21 cellular contexts compared by ENCODE assay signal in genomic region chr17:66930933-66931332, GRCh38. TPM values are rescaled to one million over a fixed set of nuclear protein-coding genes. Genes with fewer than 3 reads are reported as not detected.
DNase-seq lines count a peak whose midpoint lies in the region; ATAC-seq and TF ChIP-seq lines count a peak whose summit lies in the region.
"Had no signal": no experiment of that assay in that cellular context is flagged by ENCODE, and none has a peak within 500 bp of the region (broad histone marks: within the 10 kb centered on the region; RNA-seq: fewer than 3 reads in every experiment).

No MANE protein-coding gene starts in this region.

- H3K4me1 Mint-ChIP-seq in MCF 10A (ENCODE audit: insufficient read depth, unreplicated experiment) = no peaks in the 10 kb centered on the region
- no peaks in the 10 kb centered on the region for H3K4me1 Mint-ChIP-seq in stimulated activated memory B cell treated with anti-CD40 and anti-IgM and Interleukin-4, amounts not matched to agents 10 μg/mL and 1 μg/mL and 100 μg/mL, for 72 hours
- H3K4me1 Mint-ChIP-seq in CD8-positive, alpha-beta T cell (ENCODE audit: low read depth) = no peaks in the 10 kb centered on the region

- no peaks in the 10 kb centered on the region for H3K4me1 ChIP-seq in Panc1 (ENCODE audit: control insufficient read depth, insufficient read depth, low read length)
- H3K4me1 ChIP-seq in CD8-positive, alpha-beta T cell (ENCODE audit: insufficient read depth, low read length) = no peaks in the 10 kb centered on the region
- H3K4me1 ChIP-seq: breast epithelium, tibial nerve had no signal

- CTCF ChIA-PET in MCF 10A (lab: Yijun Ruan, JAX) (interaction anchor here (1.3 kb wide), 1 partner anchor 16 kb away, joined by 3 read pairs; no protein-coding TSS in a partner anchor), Panc1 (lab: Charles Lee) (no interaction called here)
- CTCF ChIA-PET in CD8-positive, alpha-beta T cell (lab: Charles Lee) = no interaction called here

- H3K4me3 ChIP-seq in Panc1 (ENCODE audit: low read depth in 2 of 2, low read length in 2 of 2) = no peak overlapping the region
- H3K4me3 ChIP-seq in CD8-positive, alpha-beta T cell (ENCODE audit: low read depth, low read length) = no peak overlapping the region
- H3K4me3 ChIP-seq: breast epithelium, tibial nerve had no signal

- H3K4me3 Mint-ChIP-seq in MCF 10A (ENCODE audit: unreplicated experiment) = no peak overlapping the region
- H3K4me3 Mint-ChIP-seq in stimulated activated memory B cell treated with anti-CD40 and anti-IgM and Interleukin-4, amounts not matched to agents 10 μg/mL and 1 μg/mL and 100 μg/mL, for 72 hours = no peak overlapping the region
- H3K4me3 Mint-ChIP-seq in CD8-positive, alpha-beta T cell = no peak overlapping the region
- H3K4me3 Mint-ChIP-seq: CD4-positive, alpha-beta memory T cell had no signal

- no peak overlapping the region for H3K27ac ChIP-seq in Panc1 (ENCODE audit: low read length)
- no peak overlapping the region for H3K27ac ChIP-seq in CD8-positive, alpha-beta T cell (ENCODE audit: low read depth, low read length)
- H3K27ac ChIP-seq: breast epithelium, tibial nerve had no signal

- ATAC-seq in Panc1 (peak; percentile 71; the same call in 1 of the 2 replicates), esophagus mucosa (peak; percentile 71)
- peak; percentile 12 for ATAC-seq in stimulated activated memory B cell treated with anti-CD40 and anti-IgM and Interleukin-4, amounts not matched to agents 10 μg/mL and 1 μg/mL and 100 μg/mL, for 72 hours
- ATAC-seq in CD8-positive, alpha-beta T cell = no peak

- POLR2A ChIA-PET in MCF 10A (lab: Yijun Ruan, JAX) (interaction anchor here (0.6 kb wide), 1 partner anchor 15 kb away, joined by 3 read pairs; no protein-coding TSS in a partner anchor), Panc1 (lab: Charles Lee) (no interaction called here)
- POLR2A ChIA-PET in CD8-positive, alpha-beta T cell (lab: Charles Lee) = no interaction called here

- peaks cover 40% of the 10 kb centered on the region for H3K27me3 Mint-ChIP-seq in MCF 10A (ENCODE audit: insufficient read depth, unreplicated experiment)
- H3K27me3 Mint-ChIP-seq in stimulated activated memory B cell treated with anti-CD40 and anti-IgM and Interleukin-4, amounts not matched to agents 10 μg/mL and 1 μg/mL and 100 μg/mL, for 72 hours = peaks cover 10% of the 10 kb centered on the region
- H3K27me3 Mint-ChIP-seq in CD8-positive, alpha-beta T cell (ENCODE audit: low read depth) = peaks cover 31% of the 10 kb centered on the region

- BruUV-seq in MCF 10A (replicated peaks; lab: Mats Ljungman, UMichigan) (no TSS peak), Panc1 (replicated peaks; lab: Mats Ljungman, UMichigan) (no TSS peak)

- intact Hi-C loops in MCF 10A (cut with micrococcal nuclease) (no loop called here), Panc1 (cut with micrococcal nuclease; ENCODE audit: unreplicated experiment) (no loop called here)
- intact Hi-C loops in CD8-positive, alpha-beta T cell (cut with DNase I, micrococcal nuclease) = no loop called here

- in situ Hi-C loops in T47D (cut with HindIII; ENCODE audit: low pct_unique_long_range_greater_than_20kb, low sequenced_read_pairs) (no loop called here), Panc1 (cut with HindIII; ENCODE audit: low pct_unique_long_range_greater_than_20kb, low sequenced_read_pairs) (no loop called here), GM13977 (cut with MboI; ENCODE audit: low pct_unique_long_range_greater_than_20kb, low sequenced_read_pairs, unreplicated experiment) (no loop called here)

- no peaks in the 10 kb centered on the region for H3K27me3 ChIP-seq in Panc1 (ENCODE audit: control insufficient read depth, insufficient read depth, low read length)
- H3K27me3 ChIP-seq in CD8-positive, alpha-beta T cell (ENCODE audit: insufficient read depth, low read length) = no peaks in the 10 kb centered on the region

- no peaks in the 10 kb centered on the region for H3K36me3 Mint-ChIP-seq in MCF 10A (ENCODE audit: insufficient read depth, unreplicated experiment)
- no peaks in the 10 kb centered on the region for H3K36me3 Mint-ChIP-seq in stimulated activated memory B cell treated with anti-CD40 and anti-IgM and Interleukin-4, amounts not matched to agents 10 μg/mL and 1 μg/mL and 100 μg/mL, for 72 hours
- no peaks in the 10 kb centered on the region for H3K36me3 Mint-ChIP-seq in CD8-positive, alpha-beta T cell
- H3K36me3 Mint-ChIP-seq: CD4-positive, alpha-beta memory T cell had no signal

- no peaks in the 10 kb centered on the region for H3K9me3 ChIP-seq in Panc1 (ENCODE audit: control insufficient read depth, insufficient read depth, low read depth, low read length)
- no peaks in the 10 kb centered on the region for H3K9me3 ChIP-seq in CD8-positive, alpha-beta T cell (ENCODE audit: low read length)
- H3K9me3 ChIP-seq: breast epithelium, tibial nerve had no signal

- H3K27ac Mint-ChIP-seq in MCF 10A (ENCODE audit: low read depth, unreplicated experiment) = no peak overlapping the region
- no peak overlapping the region for H3K27ac Mint-ChIP-seq in stimulated activated memory B cell treated with anti-CD40 and anti-IgM and Interleukin-4, amounts not matched to agents 10 μg/mL and 1 μg/mL and 100 μg/mL, for 72 hours
- no peak overlapping the region for H3K27ac Mint-ChIP-seq in CD8-positive, alpha-beta T cell
- H3K27ac Mint-ChIP-seq: CD4-positive, alpha-beta memory T cell had no signal

- no peak for TF ChIP-seq CTCF in MCF 10A (IDR thresholded peaks at IDR 0.05; ENCODE audit: unreplicated experiment)
- TF ChIP-seq CTCF in Panc1 (IDR thresholded peaks at IDR 0.05) = no peak
- no peak for TF ChIP-seq CTCF in CD8-positive, alpha-beta T cell (IDR thresholded peaks at IDR 0.05)
- TF ChIP-seq CTCF in GM13977 (IDR thresholded peaks at IDR 0.05; ENCODE audit: extremely low read depth, insufficient read depth, missing control alignments) = no peak

- H3K36me3 ChIP-seq in Panc1 (ENCODE audit: control insufficient read depth, insufficient read depth, low read length) = no peaks in the 10 kb centered on the region
- no peaks in the 10 kb centered on the region for H3K36me3 ChIP-seq in CD8-positive, alpha-beta T cell (ENCODE audit: insufficient read depth, low read length)
- H3K36me3 ChIP-seq: breast epithelium, tibial nerve had no signal

- no peaks in the 10 kb centered on the region for H3K9me3 Mint-ChIP-seq in MCF 10A (ENCODE audit: unreplicated experiment)
- H3K9me3 Mint-ChIP-seq in stimulated activated memory B cell treated with anti-CD40 and anti-IgM and Interleukin-4, amounts not matched to agents 10 μg/mL and 1 μg/mL and 100 μg/mL, for 72 hours = peaks cover 3% of the 10 kb centered on the region
- peaks cover 4% of the 10 kb centered on the region for H3K9me3 Mint-ChIP-seq in CD8-positive, alpha-beta T cell

- DNase-seq in T47D (ENCODE audit: low read depth in 1 of 2, low spot score in 1 of 2) (peak; percentile 44 to 84), MCF 10A (ENCODE audit: unreplicated experiment) (no peak), Panc1 (ENCODE audit: low read depth, low spot score) (no peak), GM13977 (ENCODE audit: low spot score) (no peak), DMS79 treated with DMSO at 0.1 percent for 48 hours (lab: John Stamatoyannopoulos, UW) (no peak)
- no peak for DNase-seq in CD8-positive, alpha-beta T cell
- DNase-seq: ACHN; activated CD4-positive, CD25-positive, alpha-beta regulatory T cell treated with anti-CD3 and anti-CD28 coated beads, Interleukin-2, amount 50 U/mL, for 72 hours; activated naive CD4-positive, alpha-beta T cell treated with anti-CD3 and anti-CD28 coated beads, Interleukin-2, amount 50 U/mL, for 16 hours; CD4-positive, alpha-beta memory T cell; effector memory CD4-positive, alpha-beta T cell; mammary epithelial cell; NCI-H1092 treated with DMSO at 0.1 percent for 48 hours; right cardiac atrium; stimulated activated CD4-positive, alpha-beta T cell treated with anti-CD3 and anti-CD28 coated beads, Interleukin-2, amount 100 ng/mL, for 48 hours; T-helper 1 cell had no signal

RNA-seq across cellular contexts. Expression of gene CACNG4, which starts 33.6 kb away (rescaled TPM):
- total RNA-seq in MCF 10A (2022) (not detected in 2 replicates), Panc1 (2021; ENCODE audit: unreplicated experiment) (40.3 TPM), esophagus mucosa (0.08 TPM)
- polyA plus RNA-seq in Panc1 (2012; ENCODE audit: insufficient read length) = 37.7 TPM
- total RNA-seq in CD8-positive, alpha-beta T cell = not detected
- total RNA-seq: CD4-positive, alpha-beta memory T cell; fibroblast of villous mesenchyme had no signal
- polyA plus RNA-seq: CD4-positive, alpha-beta memory T cell had no signal

Comparison
In these comparisons a context has a peak if more than half of its experiments do, and no peak if none do; other contexts are left out.
1. DNase-seq: peak in T47D (2 of 2); none in MCF 10A (single experiment), Panc1 (single experiment), CD8-positive, alpha-beta T cell (0 of 7), GM13977 (single experiment) and DMS79 treated with DMSO at 0.1 percent for 48 hours (single experiment).
2. RNA of gene CACNG4, which starts 33.6 kb away (total RNA-seq): 40.3 TPM in Panc1 (single experiment); 0.08 TPM in esophagus mucosa (single experiment), not detected in MCF 10A and not detected in CD8-positive, alpha-beta T cell; every median in the first group is over 10 times any median in the second.